27 cellular contexts compared by ENCODE assay signal in genomic region chr2:141020346-141020745, GRCh38.
A peak's percentile ranks its signal among the peaks of the same experiment; 100 is the strongest.
DNase-seq lines count a peak whose midpoint lies in the region; ATAC-seq and TF ChIP-seq lines count a peak whose summit lies in the region.
"Had no signal": no experiment of that assay in that cellular context is flagged by ENCODE, and none has a peak within 500 bp of the region (broad histone marks: within the 10 kb centered on the region; RNA-seq: fewer than 3 reads in every experiment).

No MANE protein-coding gene starts in this region.

- dilution Hi-C loops in mammary epithelial cell (cut with HindIII; ENCODE audit: low sequenced_read_pairs): no loop called here

- H3K4me2 ChIP-seq in mammary epithelial cell (ENCODE audit: insufficient read depth, low read depth, low read length): peak overlapping the region; percentile 66
- H3K4me2 ChIP-seq: KMS-11 had no signal

- no peaks in the 10 kb centered on the region for H4K20me1 ChIP-seq in mammary epithelial cell (ENCODE audit: insufficient read depth, low read length)

- CTCF ChIA-PET in mammary epithelial cell (lab: Charles Lee; ENCODE audit: low non-redundant PET): no interaction called here

- H3K9ac ChIP-seq in mammary epithelial cell (ENCODE audit: insufficient read depth, low read length): peak overlapping the region; percentile 65
- H3K9ac ChIP-seq: KMS-11 had no signal

- no peaks in the 10 kb centered on the region for H3K36me3 ChIP-seq in mammary epithelial cell (ENCODE audit: insufficient read depth, low read length)
- H3K36me3 ChIP-seq: Peyer's patch, SJCRH30 had no signal

- H3K79me2 ChIP-seq in mammary epithelial cell (ENCODE audit: insufficient read depth, low read length): no peaks in the 10 kb centered on the region

- no peak for DNase-seq in HFFc6
- peak; percentile 44 for DNase-seq in mammary epithelial cell
- peak; percentile 26 to 64 for DNase-seq in foreskin keratinocyte
- DNase-seq in GM20000 (ENCODE audit: low spot score): no peak
- DNase-seq in stimulated activated naive CD8-positive, alpha-beta T cell treated with anti-CD3 and anti-CD28 coated beads, Interleukin-15, amount 100 ng/mL, for 72 hours: no peak
- DNase-seq in GM13977 (ENCODE audit: low spot score): no peak
- DNase-seq: activated effector memory CD4-positive, alpha-beta T cell treated with anti-CD3 and anti-CD28 coated beads, Interleukin-2, amount 50 U/mL, for 16 hours; activated naive CD8-positive, alpha-beta T cell treated with anti-CD3 and anti-CD28 coated beads, Interleukin-2, amount 10 ng/mL, durations not matched to agents 7 days and 5 days; CD4-positive, alpha-beta T cell; DMS 273 treated with DMSO at 0.1 percent for 48 hours; effector CD8-positive, alpha-beta T cell; glutamatergic neuron; H7; left colon; mesendoderm; naive thymus-derived CD4-positive, alpha-beta T cell; NCI-H1694; NCI-H524 treated with DMSO at 0.1 percent for 48 hours; Peyer's patch; retina; SJCRH30; stimulated activated CD4-positive, alpha-beta T cell treated with anti-CD3 and anti-CD28 coated beads, Interleukin-4, amount 100 ng/mL, for 4 hours; stimulated activated naive CD4-positive, alpha-beta T cell had no signal

- H3K9me3 ChIP-seq in mammary epithelial cell (replicated peaks; ENCODE audit: insufficient read depth, low read length): no peaks in the 10 kb centered on the region
- H3K9me3 ChIP-seq: Peyer's patch, SJCRH30 had no signal

- TF ChIP-seq CTCF in HFFc6 (IDR thresholded peaks at IDR 0.05) (no peak), mammary epithelial cell (conservative IDR thresholded peaks at IDR 0.05 in 1 of 2, IDR thresholded peaks at IDR 0.05 in 1 of 2; ENCODE audit: extremely low read depth in 1 of 2, insufficient read depth in 1 of 2, low read depth in 1 of 2, low read length in 2 of 2) (no peak), foreskin keratinocyte (conservative IDR thresholded peaks at IDR 0.05) (no peak), GM20000 (IDR thresholded peaks at IDR 0.05; ENCODE audit: extremely low read depth, missing control alignments) (no peak), GM13977 (IDR thresholded peaks at IDR 0.05; ENCODE audit: extremely low read depth, insufficient read depth, missing control alignments) (no peak)

- H3K27ac ChIP-seq in mammary epithelial cell (ENCODE audit: insufficient read depth, low read depth, low read length) (peak overlapping the region; percentile 99), foreskin keratinocyte (peak overlapping the region; percentile 66)
- H3K27ac ChIP-seq: KMS-11, Peyer's patch, SJCRH30 had no signal

- peak overlapping the region; percentile 96 for H3K27ac Mint-ChIP-seq in HFFc6
- H3K27ac Mint-ChIP-seq in stimulated activated naive CD8-positive, alpha-beta T cell treated with anti-CD3 and anti-CD28 coated beads, Interleukin-15, amount 100 ng/mL, for 72 hours: no peak overlapping the region
- H3K27ac Mint-ChIP-seq: activated naive CD8-positive, alpha-beta T cell treated with anti-CD3 and anti-CD28 coated beads, Interleukin-2, amount 10 ng/mL, durations not matched to agents 7 days and 5 days; CD4-positive, alpha-beta T cell; naive thymus-derived CD4-positive, alpha-beta T cell had no signal

- H3K4me3 ChIP-seq in mammary epithelial cell (replicated peaks in 1 of 3; ENCODE audit: insufficient read depth in 1 of 3, low read depth in 2 of 3, low read length in 3 of 3): peak overlapping the region in 1 of 3 experiments; percentile 22
- H3K4me3 ChIP-seq: Peyer's patch, SJCRH30 had no signal

- WGBS in mammary epithelial cell (ENCODE audit: low coverage, missing lambda C conversion rate): 45% methylated on average over 3 of the region's 3 CpGs

- H3K4me1 Mint-ChIP-seq in HFFc6 (ENCODE audit: low read depth): peaks cover 27% of the 10 kb centered on the region
- no peaks in the 10 kb centered on the region for H3K4me1 Mint-ChIP-seq in stimulated activated naive CD8-positive, alpha-beta T cell treated with anti-CD3 and anti-CD28 coated beads, Interleukin-15, amount 100 ng/mL, for 72 hours
- H3K4me1 Mint-ChIP-seq: activated naive CD8-positive, alpha-beta T cell treated with anti-CD3 and anti-CD28 coated beads, Interleukin-2, amount 10 ng/mL, durations not matched to agents 7 days and 5 days; naive thymus-derived CD4-positive, alpha-beta T cell had no signal

- peaks cover 20% of the 10 kb centered on the region for H3K4me1 ChIP-seq in mammary epithelial cell (ENCODE audit: insufficient read depth, low read length)
- H3K4me1 ChIP-seq in foreskin keratinocyte: peaks cover 24% of the 10 kb centered on the region
- H3K4me1 ChIP-seq: Peyer's patch, SJCRH30 had no signal

- no TSS peak for BruUV-seq in mammary epithelial cell (replicated peaks; lab: Mats Ljungman, UMichigan)

- H3K9me3 Mint-ChIP-seq in HFFc6: no peaks in the 10 kb centered on the region
- no peaks in the 10 kb centered on the region for H3K9me3 Mint-ChIP-seq in stimulated activated naive CD8-positive, alpha-beta T cell treated with anti-CD3 and anti-CD28 coated beads, Interleukin-15, amount 100 ng/mL, for 72 hours
- H3K9me3 Mint-ChIP-seq: activated naive CD8-positive, alpha-beta T cell treated with anti-CD3 and anti-CD28 coated beads, Interleukin-2, amount 10 ng/mL, durations not matched to agents 7 days and 5 days had no signal

- ATAC-seq in foreskin keratinocyte (peak; percentile 76), GM18867 (IDR thresholded peaks at IDR 0.05; ENCODE audit: unreplicated experiment) (no peak)
- no peak for ATAC-seq in stimulated activated naive CD8-positive, alpha-beta T cell treated with anti-CD3 and anti-CD28 coated beads, Interleukin-15, amount 100 ng/mL, for 72 hours
- ATAC-seq: activated CD4-positive, CD25-positive, alpha-beta regulatory T cell treated with anti-CD3 and anti-CD28 coated beads, Interleukin-2, amount 50 U/mL, for 24 hours; esophagus mucosa; left colon; naive thymus-derived CD4-positive, alpha-beta T cell had no signal

- H3K27me3 ChIP-seq in mammary epithelial cell (ENCODE audit: insufficient read depth, low read length): no peaks in the 10 kb centered on the region
- H3K27me3 ChIP-seq in foreskin keratinocyte: no peaks in the 10 kb centered on the region
- H3K27me3 ChIP-seq: Peyer's patch, SJCRH30 had no signal

- in situ Hi-C loops in mammary epithelial cell (cut with MboI; ENCODE audit: low sequenced_read_pairs in 2 of 2): no loop called here
- in situ Hi-C loops in GM13977 (cut with MboI; ENCODE audit: low pct_unique_long_range_greater_than_20kb, low sequenced_read_pairs, unreplicated experiment): no loop called here

- peak overlapping the region; percentile 72 for H2AFZ ChIP-seq in mammary epithelial cell (ENCODE audit: low read depth, low read length)

- H3K4me3 Mint-ChIP-seq in HFFc6: no peak overlapping the region
- no peak overlapping the region for H3K4me3 Mint-ChIP-seq in stimulated activated naive CD8-positive, alpha-beta T cell treated with anti-CD3 and anti-CD28 coated beads, Interleukin-15, amount 100 ng/mL, for 72 hours
- H3K4me3 Mint-ChIP-seq: activated naive CD8-positive, alpha-beta T cell treated with anti-CD3 and anti-CD28 coated beads, Interleukin-2, amount 10 ng/mL, durations not matched to agents 7 days and 5 days; CD4-positive, alpha-beta T cell; naive thymus-derived CD4-positive, alpha-beta T cell had no signal

- no peaks in the 10 kb centered on the region for H3K36me3 Mint-ChIP-seq in HFFc6 (ENCODE audit: low read depth)
- H3K36me3 Mint-ChIP-seq: activated naive CD8-positive, alpha-beta T cell treated with anti-CD3 and anti-CD28 coated beads, Interleukin-2, amount 10 ng/mL, durations not matched to agents 7 days and 5 days; naive thymus-derived CD4-positive, alpha-beta T cell had no signal

- intact Hi-C loops in mammary epithelial cell (cut with micrococcal nuclease): no loop called here

- H3K27me3 Mint-ChIP-seq in HFFc6 (ENCODE audit: insufficient read depth): no peaks in the 10 kb centered on the region
- H3K27me3 Mint-ChIP-seq in stimulated activated naive CD8-positive, alpha-beta T cell treated with anti-CD3 and anti-CD28 coated beads, Interleukin-15, amount 100 ng/mL, for 72 hours: no peaks in the 10 kb centered on the region
- H3K27me3 Mint-ChIP-seq: activated naive CD8-positive, alpha-beta T cell treated with anti-CD3 and anti-CD28 coated beads, Interleukin-2, amount 10 ng/mL, durations not matched to agents 7 days and 5 days; CD4-positive, alpha-beta T cell; naive thymus-derived CD4-positive, alpha-beta T cell had no signal

Comparison
In these comparisons a context has a peak if more than half of its experiments do, and no peak if none do; other contexts are left out.
1. DNase-seq: peak in mammary epithelial cell (single experiment) and foreskin keratinocyte (2 of 2); none in HFFc6 (single experiment), GM20000 (single experiment), stimulated activated naive CD8-positive, alpha-beta T cell treated with anti-CD3 and anti-CD28 coated beads, Interleukin-15, amount 100 ng/mL, for 72 hours (0 of 2) and GM13977 (single experiment).